ENCODE assay signal across 10 cellular contexts in the genomic region with DNA sequence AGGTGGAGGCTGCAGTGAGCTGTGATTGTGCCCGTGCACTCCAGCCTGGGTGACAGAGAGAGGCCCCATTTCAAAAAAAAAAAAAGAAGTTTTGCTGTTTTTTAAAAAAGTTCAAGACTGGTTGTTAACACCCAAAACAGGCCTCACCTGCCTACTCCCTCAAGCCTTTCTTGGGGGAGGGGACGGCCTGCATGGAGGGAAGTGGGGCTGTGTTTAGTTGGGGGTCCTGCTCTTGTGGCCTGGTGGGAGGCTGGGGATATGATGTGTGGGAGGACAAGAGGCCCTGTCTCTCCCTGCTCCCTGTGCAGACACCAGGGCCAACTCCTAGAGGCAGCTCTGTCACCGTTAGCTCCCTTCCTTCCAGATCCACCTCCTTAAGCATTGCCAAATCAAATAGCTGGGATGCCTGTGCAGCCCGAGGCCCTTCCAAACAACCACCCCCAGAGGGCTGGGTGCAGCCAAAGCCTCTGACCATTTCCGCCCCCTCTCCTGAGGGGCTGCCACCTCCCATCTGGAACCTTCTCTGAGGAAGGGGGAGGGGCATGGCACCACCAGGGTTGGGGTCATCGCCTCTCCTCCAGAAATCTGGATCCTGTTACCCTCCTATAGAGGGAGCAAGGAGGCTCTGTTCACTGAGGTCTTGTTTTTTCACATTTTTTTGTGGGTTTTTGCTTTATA. TPM values are rescaled to one million over a fixed set of nuclear protein-coding genes. Genes with fewer than 3 reads are reported as not detected.
DNase-seq lines count a peak whose midpoint lies in the region; ATAC-seq, FAIRE-seq and TF ChIP-seq lines count a peak whose summit lies in the region.
"Had no signal": no experiment of that assay in that cellular context is flagged by ENCODE, and none has a peak within 500 bp of the region (broad histone marks: within the 10 kb centered on the region; RNA-seq: fewer than 3 reads in every experiment).

No MANE protein-coding gene starts in this region.

- no peaks in the 10 kb centered on the region for H3K27me3 ChIP-seq in endodermal cell (ENCODE audit: control insufficient read depth, insufficient read depth, low read length, poor library complexity, severe bottlenecking)
- no peaks in the 10 kb centered on the region for H3K27me3 ChIP-seq in left lung

- H3K27ac ChIP-seq in endodermal cell (ENCODE audit: low read depth, low read length): no peak overlapping the region
- peak overlapping the region; percentile 16 to 30 for H3K27ac ChIP-seq in left lung
- H3K27ac ChIP-seq: KMS-11 had no signal

- no peak for FAIRE-seq in D721Med (lab: Jason Lieb, UNC)

- H3K9ac ChIP-seq in endodermal cell (ENCODE audit: extremely low read depth, low read length, poor library complexity, severe bottlenecking): no peak overlapping the region
- H3K9ac ChIP-seq: KMS-11 had no signal

- H3K4me3 Mint-ChIP-seq in endodermal cell: no peak overlapping the region
- peak overlapping the region; percentile 39 for H3K4me3 Mint-ChIP-seq in type B pancreatic cell

- no peaks in the 10 kb centered on the region for H3K4me1 ChIP-seq in endodermal cell (ENCODE audit: control insufficient read depth, insufficient read depth, low read length)
- peaks cover 34 to 50% of the 10 kb centered on the region in 2 donors for H3K4me1 ChIP-seq in left lung

- H3K9me3 Mint-ChIP-seq in endodermal cell: no peaks in the 10 kb centered on the region
- H3K9me3 Mint-ChIP-seq in type B pancreatic cell: no peaks in the 10 kb centered on the region

- ATAC-seq in left lung: no peak
- no peak for ATAC-seq in HG03432 (IDR thresholded peaks at IDR 0.05; ENCODE audit: unreplicated experiment)

- TF ChIP-seq CTCF in endodermal cell (conservative IDR thresholded peaks at IDR 0.05) (peak; percentile 59), left lung (IDR thresholded peaks at IDR 0.05) (no peak), type B pancreatic cell (conservative IDR thresholded peaks at IDR 0.05) (no peak), D721Med (IDR thresholded peaks at IDR 0.05; ENCODE audit: insufficient read depth, missing control alignments) (no peak)

- intact Hi-C loops in left lung (cut with DNase I): no loop called here

- peak; percentile 40 for DNase-seq in LHCN-M2 (ENCODE audit: low read depth)
- DNase-seq in endodermal cell: peak; percentile 84
- peak in 1 of 2 donors; percentile 41 for DNase-seq in left lung
- no peak for DNase-seq in type B pancreatic cell (ENCODE audit: extremely low spot score, unreplicated experiment)
- no peak for DNase-seq in NCI-H510A (lab: John Stamatoyannopoulos, UW)
- DNase-seq in D721Med (ENCODE audit: insufficient read length, low spot score): no peak
- no peak for DNase-seq in mucosa of gallbladder (ENCODE audit: low spot score)
- DNase-seq: activated T-cell treated with anti-CD3 and anti-CD28 coated beads, Interleukin-2, amount 50 U/mL, for 1 hour had no signal

- H3K36me3 ChIP-seq in endodermal cell (ENCODE audit: control insufficient read depth, insufficient read depth, low read length) (no peaks in the 10 kb centered on the region), left lung (no peaks in the 10 kb centered on the region)

- peaks cover 9% of the 10 kb centered on the region for H3K4me1 Mint-ChIP-seq in endodermal cell
- peaks cover 34% of the 10 kb centered on the region for H3K4me1 Mint-ChIP-seq in type B pancreatic cell (ENCODE audit: unreplicated experiment)

- H3K36me3 Mint-ChIP-seq in endodermal cell (ENCODE audit: low read depth) (no peaks in the 10 kb centered on the region), type B pancreatic cell (no peaks in the 10 kb centered on the region)

- WGBS in endodermal cell (ENCODE audit: insufficient coverage in 1 of 2, insufficient read length in 1 of 2), 2 experiments: 74% methylated on average over 6 of the region's 6 CpGs; no CpG with 5 or more reads in 1 of the 2 experiments

- H3K27ac Mint-ChIP-seq in endodermal cell (peak overlapping the region; percentile 68), type B pancreatic cell (peak overlapping the region; percentile 75)

- no peaks in the 10 kb centered on the region for H3K27me3 Mint-ChIP-seq in endodermal cell (ENCODE audit: insufficient read depth)
- no peaks in the 10 kb centered on the region for H3K27me3 Mint-ChIP-seq in type B pancreatic cell

- H3K4me3 ChIP-seq in endodermal cell (ENCODE audit: low read length) (no peak overlapping the region), left lung (no peak overlapping the region)

- H3K9me3 ChIP-seq in endodermal cell (ENCODE audit: control insufficient read depth, low read length) (no peaks in the 10 kb centered on the region), left lung (no peaks in the 10 kb centered on the region)

RNA-seq across cellular contexts. Expression of a gene that starts 32.9 kb away (rescaled TPM):
- total RNA-seq in LHCN-M2 (2014; rRNA removed) (0.11 TPM in 1 of 2 replicates, not detected in the other), endodermal cell (not detected), left lung (1 to 10 TPM; 1.3 to 1.9 TPM), type B pancreatic cell (ENCODE audit: low replicate concordance) (0.19 TPM in 1 of 2 replicates, not detected in the other), mucosa of gallbladder (2.3 TPM)
- 0.73 TPM for polyA plus RNA-seq in LHCN-M2 (2012)
- polyA plus RNA-seq in endodermal cell (2013, experiment 1 of 2): not detected
- not detected for polyA plus RNA-seq in endodermal cell (2013, experiment 2 of 2)

RNA-seq across cellular contexts. Expression of a gene that starts 40.9 kb away (rescaled TPM):
- total RNA-seq in LHCN-M2 (2014; rRNA removed) (36.5 and 39.3 TPM in 2 replicates), endodermal cell (10 to 100 TPM; 19.1 to 19.3 TPM), left lung (10 to 100 TPM; 30.4 to 41.0 TPM), type B pancreatic cell (ENCODE audit: low replicate concordance) (11.6 and 16.1 TPM in 2 replicates), mucosa of gallbladder (13.8 TPM)
- polyA plus RNA-seq in LHCN-M2 (2012): 28.1 TPM
- 11.7 TPM for polyA plus RNA-seq in endodermal cell (2013, experiment 1 of 2)
- polyA plus RNA-seq in endodermal cell (2013, experiment 2 of 2): 12.2 TPM

RNA-seq across cellular contexts. Expression of a gene that starts 41.4 kb away (rescaled TPM):
- total RNA-seq in LHCN-M2 (2014; rRNA removed): 95.3 and 112 TPM in 2 replicates
- polyA plus RNA-seq in LHCN-M2 (2012): 65.9 TPM
- 10 to 100 TPM; 84.2 to 98.8 TPM for total RNA-seq in endodermal cell
- 103 TPM for polyA plus RNA-seq in endodermal cell (2013, experiment 1 of 2)
- polyA plus RNA-seq in endodermal cell (2013, experiment 2 of 2): 84.0 TPM
- 10 to 100 TPM; 60.1 to 60.7 TPM for total RNA-seq in left lung
- 85.9 and 94.8 TPM in 2 replicates for total RNA-seq in type B pancreatic cell (ENCODE audit: low replicate concordance)
- 48.1 TPM for total RNA-seq in mucosa of gallbladder

RNA-seq across cellular contexts. Expression of a gene that starts 44.5 kb away (rescaled TPM):
- 0.51 and 1.0 TPM in 2 replicates for total RNA-seq in LHCN-M2 (2014; rRNA removed)
- 1.3 TPM for polyA plus RNA-seq in LHCN-M2 (2012)
- 1 to 10 TPM in 1 of 2 donors, under 1 TPM in 1; 0.15 to 1.7 TPM for total RNA-seq in endodermal cell
- 1.00 TPM for polyA plus RNA-seq in endodermal cell (2013, experiment 1 of 2)
- polyA plus RNA-seq in endodermal cell (2013, experiment 2 of 2): 0.70 TPM
- 1 to 10 TPM; 1.1 to 1.2 TPM for total RNA-seq in left lung
- 0.57 and 2.1 TPM in 2 replicates for total RNA-seq in type B pancreatic cell (ENCODE audit: low replicate concordance)
- 13.3 TPM for total RNA-seq in mucosa of gallbladder

RNA-seq across cellular contexts. Expression of a gene that starts 49.9 kb away (rescaled TPM):
- total RNA-seq in LHCN-M2 (2014; rRNA removed) (0.11 TPM in 1 of 2 replicates, not detected in the other), endodermal cell (not detected), left lung (not detected), type B pancreatic cell (ENCODE audit: low replicate concordance) (0.34 TPM in 1 of 2 replicates, not detected in the other), mucosa of gallbladder (1.0 TPM)
- not detected for polyA plus RNA-seq in LHCN-M2 (2012)
- polyA plus RNA-seq in endodermal cell (2013, experiment 1 of 2): not detected
- not detected for polyA plus RNA-seq in endodermal cell (2013, experiment 2 of 2)

Comparison
In these comparisons a context has a peak if more than half of its experiments do, and no peak if none do; other contexts are left out.
1. DNase-seq: peak in LHCN-M2 (single experiment) and endodermal cell (single experiment); none in type B pancreatic cell (single experiment), NCI-H510A (single experiment), D721Med (single experiment) and mucosa of gallbladder (single experiment).